In the genomic region with DNA sequence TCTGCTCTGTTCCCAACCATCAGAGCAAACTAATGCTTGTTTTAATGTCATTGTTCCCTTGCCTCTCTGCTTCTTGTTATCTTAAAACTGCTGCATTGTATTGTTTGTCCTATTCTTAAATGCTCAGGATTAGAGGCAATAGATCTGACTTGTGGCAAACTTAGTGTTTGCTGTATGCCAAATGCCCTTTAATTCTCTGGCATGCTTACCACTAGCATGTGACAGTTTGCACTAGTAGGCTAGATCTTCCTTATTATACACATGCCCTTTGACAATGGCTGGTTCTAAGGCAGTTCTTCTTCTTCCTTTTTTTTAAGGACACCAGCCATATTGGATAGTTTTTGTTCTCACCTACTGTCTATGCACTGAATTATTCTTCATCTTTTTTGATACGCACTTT, we compare ENCODE assay signal across 2 cellular contexts.
TF ChIP-seq lines count a peak whose summit lies in the region.

No MANE protein-coding gene starts in this region.

TF ChIP-seq in liver, 16 proteins besides CTCF, POLR2A, EP300 and RAD21:
- TF ChIP-seq ZBTB33 (IDR thresholded peaks at IDR 0.05) (no peak), FOXA1 (IDR thresholded peaks at IDR 0.05) (no peak), GABPA (IDR thresholded peaks at IDR 0.05 in 1 of 2, conservative IDR thresholded peaks at IDR 0.05 in 1 of 2) (no peak), TAF1 (conservative IDR thresholded peaks at IDR 0.05) (no peak), RXRA (IDR thresholded peaks at IDR 0.05) (peak in 1 of 2 donors; percentile 73), YY1 (IDR thresholded peaks at IDR 0.05) (peak; percentile 56), FOXA2 (IDR thresholded peaks at IDR 0.05) (peak; percentile 21), NR2F2 (IDR thresholded peaks at IDR 0.05) (no peak), HNF4A (conservative IDR thresholded peaks at IDR 0.05) (peak; percentile 57 to 81), REST (IDR thresholded peaks at IDR 0.05) (no peak), SP1 (IDR thresholded peaks at IDR 0.05) (no peak)
- TF ChIP-seq, protein P1, sequence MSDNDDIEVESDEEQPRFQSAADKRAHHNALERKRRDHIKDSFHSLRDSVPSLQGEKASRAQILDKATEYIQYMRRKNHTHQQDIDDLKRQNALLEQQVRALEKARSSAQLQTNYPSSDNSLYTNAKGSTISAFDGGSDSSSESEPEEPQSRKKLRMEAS (IDR thresholded peaks at IDR 0.05): peak; percentile 17
TF ChIP-seq in liver: peak in this region for 5.

TF ChIP-seq in HepG2, 621 proteins besides CTCF, POLR2A, EP300 and RAD21:
- no peak for TF ChIP-seq PBX2 (CRISPR knock-in tag; IDR thresholded peaks at IDR 0.05)
- TF ChIP-seq GZF1 (CRISPR knock-in tag; IDR thresholded peaks at IDR 0.05): no peak
- TF ChIP-seq ZNF816 (CRISPR knock-in tag; IDR thresholded peaks at IDR 0.05; ENCODE audit: borderline replicate concordance): no peak
- TF ChIP-seq ZFP82 (CRISPR knock-in tag; IDR thresholded peaks at IDR 0.05; ENCODE audit: borderline replicate concordance): no peak
- TF ChIP-seq SAFB2 (CRISPR knock-in tag; IDR thresholded peaks at IDR 0.05; ENCODE audit: borderline replicate concordance, low read depth): no peak
- no peak for TF ChIP-seq MBNL3 (CRISPR knock-in tag; conservative IDR thresholded peaks at IDR 0.05)
- TF ChIP-seq, protein P2, sequence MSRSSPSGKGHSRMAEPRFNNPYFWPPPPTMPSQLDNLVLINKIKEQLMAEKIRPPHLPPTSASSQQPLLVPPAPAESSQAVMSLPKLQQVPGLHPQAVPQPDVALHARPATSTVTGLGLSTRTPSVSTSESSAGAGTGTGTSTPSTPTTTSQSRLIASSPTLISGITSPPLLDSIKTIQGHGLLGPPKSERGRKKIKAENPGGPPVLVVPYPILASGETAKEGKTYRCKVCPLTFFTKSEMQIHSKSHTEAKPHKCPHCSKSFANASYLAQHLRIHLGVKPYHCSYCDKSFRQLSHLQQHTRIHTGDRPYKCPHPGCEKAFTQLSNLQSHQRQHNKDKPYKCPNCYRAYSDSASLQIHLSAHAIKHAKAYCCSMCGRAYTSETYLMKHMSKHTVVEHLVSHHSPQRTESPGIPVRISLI (CRISPR knock-in tag; IDR thresholded peaks at IDR 0.05; ENCODE audit: borderline replicate concordance): no peak
- TF ChIP-seq ZNF589 (CRISPR knock-in tag; conservative IDR thresholded peaks at IDR 0.05): no peak
- TF ChIP-seq ZKSCAN1 (IDR thresholded peaks at IDR 0.05; ENCODE audit: low read length): no peak
- no peak for TF ChIP-seq ZNF609 (CRISPR knock-in tag; IDR thresholded peaks at IDR 0.05; ENCODE audit: borderline replicate concordance)
- TF ChIP-seq ZBTB7B (CRISPR knock-in tag; IDR thresholded peaks at IDR 0.05): no peak
- no peak for TF ChIP-seq MZF1 (CRISPR knock-in tag; IDR thresholded peaks at IDR 0.05; ENCODE audit: borderline replicate concordance)
